ENCODE assay signal across 8 cellular contexts in the genomic region with DNA sequence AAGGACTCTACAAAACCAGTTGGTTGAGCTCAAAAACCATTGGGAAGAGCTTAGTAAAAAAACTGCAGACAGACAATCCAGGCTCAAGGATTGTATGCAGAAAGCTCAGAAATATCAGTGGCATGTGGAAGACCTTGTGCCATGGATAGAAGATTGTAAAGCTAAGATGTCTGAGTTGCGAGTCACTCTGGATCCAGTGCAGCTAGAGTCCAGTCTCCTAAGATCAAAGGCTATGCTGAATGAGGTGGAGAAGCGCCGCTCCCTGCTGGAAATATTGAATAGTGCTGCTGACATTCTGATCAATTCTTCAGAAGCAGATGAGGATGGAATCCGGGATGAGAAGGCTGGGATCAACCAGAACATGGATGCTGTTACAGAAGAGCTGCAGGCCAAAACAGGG.
A peak's percentile ranks its signal among the peaks of the same experiment; 100 is the strongest.
DNase-seq lines count a peak whose midpoint lies in the region; ATAC-seq and TF ChIP-seq lines count a peak whose summit lies in the region.

No MANE protein-coding gene starts in this region.

- peak overlapping the region; percentile 3 for H3K27ac Mint-ChIP-seq in activated CD4-positive, alpha-beta memory T cell treated with anti-CD3 and anti-CD28 coated beads for 36 hours

- CTCF ChIA-PET in activated CD4-positive, alpha-beta memory T cell treated with anti-CD3 and anti-CD28 coated beads for 36 hours (lab: Charles Lee) = interaction anchor here (0.9 to 2.8 kb wide), 3 partner anchors 23 to 289 kb away, joined by 3 to 8 read pairs (median 5); no protein-coding TSS in a partner anchor

- H3K4me1 Mint-ChIP-seq in activated CD4-positive, alpha-beta memory T cell treated with anti-CD3 and anti-CD28 coated beads for 36 hours (ENCODE audit: low read depth) = peaks cover 23% of the 10 kb centered on the region

- no peaks in the 10 kb centered on the region for H3K27me3 Mint-ChIP-seq in activated CD4-positive, alpha-beta memory T cell treated with anti-CD3 and anti-CD28 coated beads for 36 hours

- DNase-seq in 8988T = peak; percentile 25
- DNase-seq in activated CD4-positive, alpha-beta memory T cell treated with anti-CD3 and anti-CD28 coated beads for 36 hours = no peak
- DNase-seq in iPS-NIHi7 (ENCODE audit: extremely low spot score) = peak; percentile 30
- no peak for DNase-seq in psoas muscle
- DNase-seq in occipital lobe (lab: John Stamatoyannopoulos, UW) = no peak

- H3K4me3 Mint-ChIP-seq in activated CD4-positive, alpha-beta memory T cell treated with anti-CD3 and anti-CD28 coated beads for 36 hours = no peak overlapping the region

- peaks cover 16% of the 10 kb centered on the region for H3K4me1 ChIP-seq in psoas muscle

- no peak overlapping the region for H3K27ac ChIP-seq in psoas muscle

- intact Hi-C loops in activated CD4-positive, alpha-beta memory T cell treated with anti-CD3 and anti-CD28 coated beads for 36 hours (cut with micrococcal nuclease) = no loop called here
- intact Hi-C loops in psoas muscle (cut with DNase I) = no loop called here

- no peaks in the 10 kb centered on the region for H3K27me3 ChIP-seq in psoas muscle (ENCODE audit: insufficient read depth in 3 of 3, low read length in 2 of 3)

- POLR2A ChIA-PET in activated CD4-positive, alpha-beta memory T cell treated with anti-CD3 and anti-CD28 coated beads for 36 hours (lab: Charles Lee) = no interaction called here

- 89 to 94% (median 92%) methylated on average over 4 of the region's 4 CpGs for WGBS in psoas muscle, 3 donors

- H3K9me3 ChIP-seq in psoas muscle = no peaks in the 10 kb centered on the region

- no peak for ATAC-seq in psoas muscle
- ATAC-seq in GM21381 (IDR thresholded peaks at IDR 0.05; ENCODE audit: unreplicated experiment) = no peak
- no peak for ATAC-seq in HG02588 (IDR thresholded peaks at IDR 0.05; ENCODE audit: unreplicated experiment)

- no peak overlapping the region for H3K4me3 ChIP-seq in psoas muscle

- TF ChIP-seq CTCF in GM12873 (IDR thresholded peaks at IDR 0.05; ENCODE audit: insufficient read depth, low read depth, low read length, missing control alignments) (peak; percentile 21), psoas muscle (IDR thresholded peaks at IDR 0.05) (no peak)

- peaks cover 9 to 79% of the 10 kb centered on the region in 2 donors for H3K36me3 ChIP-seq in psoas muscle (ENCODE audit: insufficient read depth in 1 of 2, low read depth in 1 of 2)

- H3K9me3 Mint-ChIP-seq in activated CD4-positive, alpha-beta memory T cell treated with anti-CD3 and anti-CD28 coated beads for 36 hours = no peaks in the 10 kb centered on the region

- peaks cover 51% of the 10 kb centered on the region for H3K36me3 Mint-ChIP-seq in activated CD4-positive, alpha-beta memory T cell treated with anti-CD3 and anti-CD28 coated beads for 36 hours

Comparison
In these comparisons a context has a peak if more than half of its experiments do, and no peak if none do; other contexts are left out.
1. DNase-seq: peak in 8988T (single experiment) and iPS-NIHi7 (single experiment); none in activated CD4-positive, alpha-beta memory T cell treated with anti-CD3 and anti-CD28 coated beads for 36 hours (single experiment), psoas muscle (0 of 2) and occipital lobe (single experiment).